In the genomic region with DNA sequence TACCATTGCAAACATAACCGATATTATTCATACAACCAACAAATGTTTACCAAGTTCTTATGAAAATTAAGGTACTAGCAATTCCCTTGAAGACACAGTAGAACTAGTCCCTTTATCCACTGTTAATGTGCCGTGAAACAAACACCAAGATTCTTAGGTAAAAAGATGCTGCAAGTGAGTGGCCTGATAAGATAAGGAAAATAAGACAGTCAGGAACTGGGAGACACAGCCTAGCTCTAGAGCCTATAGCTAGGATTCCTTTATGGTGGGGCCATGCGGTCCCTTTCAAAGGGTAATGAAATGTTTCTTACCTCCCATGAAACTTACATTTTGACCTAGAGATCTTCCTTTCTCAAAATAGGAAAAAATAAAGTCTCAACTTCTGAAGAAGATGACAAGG, we compare ENCODE assay signal across 30 cellular contexts.
"Had no signal": no experiment of that assay in that cellular context is flagged by ENCODE, and none has a peak within 500 bp of the region (broad histone marks: within the 10 kb centered on the region; RNA-seq: fewer than 3 reads in every experiment).

No MANE protein-coding gene starts in this region.

- H3K27ac Mint-ChIP-seq: T-helper 1 cell treated with Interleukin-12 subunit alpha and Interleukin-12 subunit beta and Interleukin-4 antibody, amounts not matched to agents 30 μg/mL and 1 μg/mL, for 36 hours had no signal

- H3K36me3 ChIP-seq: Peyer's patch, SJSA1 had no signal

- H3K27ac ChIP-seq: Peyer's patch, SJSA1 had no signal

- H3K9me2 ChIP-seq: SK-N-SH had no signal

- H3K9ac ChIP-seq: SK-N-SH had no signal

- H3K4me2 ChIP-seq: SK-N-SH had no signal

- H3K4me3 ChIP-seq: Peyer's patch, SJSA1 had no signal

- DNase-seq: Karpas-422, MM.1S, MV-4-11, NCI-H1092, NCI-H1105, NCI-H1417 treated with DMSO at 0.1 percent for 48 hours, NCI-H1436 treated with DMSO at 0.1 percent for 48 hours, NCI-H1694 treated with DMSO at 0.1 percent for 48 hours, NCI-H187 treated with DMSO at 0.1 percent for 48 hours, NCI-H2029, NCI-H2081, NCI-H2107, NCI-H2171, NCI-H226, NCI-H446 treated with DMSO at 0.1 percent for 48 hours, NCI-H510A, NCI-H524, NCI-H526, NCI-H69, NCI-H748 treated with DMSO at 0.1 percent for 48 hours, NCI-H82, Peyer's patch, Right ventricle myocardium superior, RPMI8226, SHP77 treated with DMSO at 0.1 percent for 48 hours, SK-N-SH, SW 1271, T-helper 1 cell had no signal

- H3K27me3 ChIP-seq: Peyer's patch, SJSA1 had no signal

- H3K4me1 ChIP-seq: Peyer's patch, SJSA1 had no signal

- H3K9me3 ChIP-seq: Peyer's patch, SJSA1, SK-N-SH had no signal

- H3K4me3 Mint-ChIP-seq: T-helper 1 cell treated with Interleukin-12 subunit alpha and Interleukin-12 subunit beta and Interleukin-4 antibody, amounts not matched to agents 30 μg/mL and 1 μg/mL, for 36 hours had no signal
